In the genomic region with DNA sequence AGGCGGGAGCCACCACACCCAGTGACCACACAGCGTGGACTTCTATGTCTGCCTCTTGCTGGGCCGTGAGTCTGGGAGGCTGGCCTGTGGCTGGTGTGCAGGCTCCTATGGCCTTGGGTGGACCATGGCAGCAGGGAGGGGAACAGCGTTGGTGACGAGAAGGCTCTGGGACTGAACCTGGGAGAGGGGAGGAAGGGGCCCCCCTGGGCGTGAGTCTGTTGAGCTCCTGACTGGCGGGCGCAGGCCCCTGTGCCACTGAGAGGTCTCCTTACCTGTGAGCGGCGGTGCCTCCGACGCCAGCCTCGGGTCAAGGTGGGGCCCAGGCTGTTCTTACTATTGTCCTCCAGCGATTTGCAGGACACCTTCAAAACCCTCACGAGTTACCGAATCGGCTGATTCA, we compare ENCODE assay signal across 2 cellular contexts.
TF ChIP-seq lines count a peak whose summit lies in the region.

No MANE protein-coding gene starts in this region.

TF ChIP-seq in WTC11, 78 proteins besides CTCF, POLR2A, EP300 and RAD21:
- TF ChIP-seq, protein P1, sequence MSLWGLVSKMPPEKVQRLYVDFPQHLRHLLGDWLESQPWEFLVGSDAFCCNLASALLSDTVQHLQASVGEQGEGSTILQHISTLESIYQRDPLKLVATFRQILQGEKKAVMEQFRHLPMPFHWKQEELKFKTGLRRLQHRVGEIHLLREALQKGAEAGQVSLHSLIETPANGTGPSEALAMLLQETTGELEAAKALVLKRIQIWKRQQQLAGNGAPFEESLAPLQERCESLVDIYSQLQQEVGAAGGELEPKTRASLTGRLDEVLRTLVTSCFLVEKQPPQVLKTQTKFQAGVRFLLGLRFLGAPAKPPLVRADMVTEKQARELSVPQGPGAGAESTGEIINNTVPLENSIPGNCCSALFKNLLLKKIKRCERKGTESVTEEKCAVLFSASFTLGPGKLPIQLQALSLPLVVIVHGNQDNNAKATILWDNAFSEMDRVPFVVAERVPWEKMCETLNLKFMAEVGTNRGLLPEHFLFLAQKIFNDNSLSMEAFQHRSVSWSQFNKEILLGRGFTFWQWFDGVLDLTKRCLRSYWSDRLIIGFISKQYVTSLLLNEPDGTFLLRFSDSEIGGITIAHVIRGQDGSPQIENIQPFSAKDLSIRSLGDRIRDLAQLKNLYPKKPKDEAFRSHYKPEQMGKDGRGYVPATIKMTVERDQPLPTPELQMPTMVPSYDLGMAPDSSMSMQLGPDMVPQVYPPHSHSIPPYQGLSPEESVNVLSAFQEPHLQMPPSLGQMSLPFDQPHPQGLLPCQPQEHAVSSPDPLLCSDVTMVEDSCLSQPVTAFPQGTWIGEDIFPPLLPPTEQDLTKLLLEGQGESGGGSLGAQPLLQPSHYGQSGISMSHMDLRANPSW (CRISPR knock-in tag; conservative IDR thresholded peaks at IDR 0.05; ENCODE audit: low read depth): no peak
- TF ChIP-seq JAZF1 (CRISPR knock-in tag; IDR thresholded peaks at IDR 0.05) (no peak), SMAD4 (CRISPR knock-in tag; IDR thresholded peaks at IDR 0.05) (no peak), NR3C1 (CRISPR knock-in tag; conservative IDR thresholded peaks at IDR 0.05; ENCODE audit: low read depth) (no peak), EMX1 (CRISPR knock-in tag; IDR thresholded peaks at IDR 0.05) (no peak), SMAD3 (CRISPR knock-in tag; IDR thresholded peaks at IDR 0.05; ENCODE audit: borderline replicate concordance) (no peak), ZNF138 (CRISPR knock-in tag; conservative IDR thresholded peaks at IDR 0.05) (no peak), MXD4 (CRISPR knock-in tag; IDR thresholded peaks at IDR 0.05; ENCODE audit: borderline replicate concordance) (no peak), HMGA2 (CRISPR knock-in tag; IDR thresholded peaks at IDR 0.05) (no peak), CREM (CRISPR knock-in tag; IDR thresholded peaks at IDR 0.05) (no peak)
- TF ChIP-seq, protein P2, sequence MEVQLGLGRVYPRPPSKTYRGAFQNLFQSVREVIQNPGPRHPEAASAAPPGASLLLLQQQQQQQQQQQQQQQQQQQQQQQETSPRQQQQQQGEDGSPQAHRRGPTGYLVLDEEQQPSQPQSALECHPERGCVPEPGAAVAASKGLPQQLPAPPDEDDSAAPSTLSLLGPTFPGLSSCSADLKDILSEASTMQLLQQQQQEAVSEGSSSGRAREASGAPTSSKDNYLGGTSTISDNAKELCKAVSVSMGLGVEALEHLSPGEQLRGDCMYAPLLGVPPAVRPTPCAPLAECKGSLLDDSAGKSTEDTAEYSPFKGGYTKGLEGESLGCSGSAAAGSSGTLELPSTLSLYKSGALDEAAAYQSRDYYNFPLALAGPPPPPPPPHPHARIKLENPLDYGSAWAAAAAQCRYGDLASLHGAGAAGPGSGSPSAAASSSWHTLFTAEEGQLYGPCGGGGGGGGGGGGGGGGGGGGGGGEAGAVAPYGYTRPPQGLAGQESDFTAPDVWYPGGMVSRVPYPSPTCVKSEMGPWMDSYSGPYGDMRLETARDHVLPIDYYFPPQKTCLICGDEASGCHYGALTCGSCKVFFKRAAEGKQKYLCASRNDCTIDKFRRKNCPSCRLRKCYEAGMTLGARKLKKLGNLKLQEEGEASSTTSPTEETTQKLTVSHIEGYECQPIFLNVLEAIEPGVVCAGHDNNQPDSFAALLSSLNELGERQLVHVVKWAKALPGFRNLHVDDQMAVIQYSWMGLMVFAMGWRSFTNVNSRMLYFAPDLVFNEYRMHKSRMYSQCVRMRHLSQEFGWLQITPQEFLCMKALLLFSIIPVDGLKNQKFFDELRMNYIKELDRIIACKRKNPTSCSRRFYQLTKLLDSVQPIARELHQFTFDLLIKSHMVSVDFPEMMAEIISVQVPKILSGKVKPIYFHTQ (CRISPR knock-in tag; IDR thresholded peaks at IDR 0.05): no peak
- TF ChIP-seq, protein P3, sequence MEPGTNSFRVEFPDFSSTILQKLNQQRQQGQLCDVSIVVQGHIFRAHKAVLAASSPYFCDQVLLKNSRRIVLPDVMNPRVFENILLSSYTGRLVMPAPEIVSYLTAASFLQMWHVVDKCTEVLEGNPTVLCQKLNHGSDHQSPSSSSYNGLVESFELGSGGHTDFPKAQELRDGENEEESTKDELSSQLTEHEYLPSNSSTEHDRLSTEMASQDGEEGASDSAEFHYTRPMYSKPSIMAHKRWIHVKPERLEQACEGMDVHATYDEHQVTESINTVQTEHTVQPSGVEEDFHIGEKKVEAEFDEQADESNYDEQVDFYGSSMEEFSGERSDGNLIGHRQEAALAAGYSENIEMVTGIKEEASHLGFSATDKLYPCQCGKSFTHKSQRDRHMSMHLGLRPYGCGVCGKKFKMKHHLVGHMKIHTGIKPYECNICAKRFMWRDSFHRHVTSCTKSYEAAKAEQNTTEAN (CRISPR knock-in tag; IDR thresholded peaks at IDR 0.05): no peak

TF ChIP-seq in H1, 55 proteins besides CTCF, POLR2A, EP300 and RAD21:
- no peak for TF ChIP-seq CREB1 (IDR thresholded peaks at IDR 0.05)
- no peak for TF ChIP-seq SAP30 (IDR thresholded peaks at IDR 0.05; ENCODE audit: insufficient read depth, insufficient replicate concordance, low read length)
- TF ChIP-seq, protein P4, sequence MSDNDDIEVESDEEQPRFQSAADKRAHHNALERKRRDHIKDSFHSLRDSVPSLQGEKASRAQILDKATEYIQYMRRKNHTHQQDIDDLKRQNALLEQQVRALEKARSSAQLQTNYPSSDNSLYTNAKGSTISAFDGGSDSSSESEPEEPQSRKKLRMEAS (IDR thresholded peaks at IDR 0.05): no peak
- no peak for TF ChIP-seq SP4 (IDR thresholded peaks at IDR 0.05; ENCODE audit: low read length)
